In genomic region chr5:141603912-141604311, GRCh38 we compare ENCODE assay signal across 9 cellular contexts. TPM values are rescaled to one million over a fixed set of nuclear protein-coding genes. Genes with fewer than 3 reads are reported as not detected.
A peak's percentile ranks its signal among the peaks of the same experiment; 100 is the strongest.
DNase-seq lines count a peak whose midpoint lies in the region; ATAC-seq and TF ChIP-seq lines count a peak whose summit lies in the region.
"Had no signal": no experiment of that assay in that cellular context is flagged by ENCODE, and none has a peak within 500 bp of the region (broad histone marks: within the 10 kb centered on the region; RNA-seq: fewer than 3 reads in every experiment).

No MANE protein-coding gene starts in this region.

- DNase-seq in CD14-positive monocyte (ENCODE audit: low spot score): no peak
- DNase-seq in NB4 (ENCODE audit: low read depth): no peak
- no peak for DNase-seq in colonic mucosa
- DNase-seq in natural killer cell: no peak
- DNase-seq in GM03348 (ENCODE audit: low spot score): no peak
- DNase-seq in kidney glomerular epithelial cell (lab: John Stamatoyannopoulos, UW): no peak
- no peak for DNase-seq in effector CD4-positive, alpha-beta T cell
- DNase-seq in NOMO-1 treated with dmso at 0.1 percent for 144 hours (lab: John Stamatoyannopoulos, UW; ENCODE audit: unreplicated experiment): no peak
- DNase-seq: stimulated activated CD4-positive, alpha-beta T cell treated with anti-CD3 and anti-CD28 coated beads, Interleukin-4, amount 100 ng/mL, for 4 hours had no signal

- TF ChIP-seq CTCF in CD14-positive monocyte (IDR thresholded peaks at IDR 0.05) (no peak), NB4 (IDR thresholded peaks at IDR 0.05; ENCODE audit: low read depth, low read length) (no peak), colonic mucosa (IDR thresholded peaks at IDR 0.05) (no peak), natural killer cell (IDR thresholded peaks at IDR 0.05) (no peak)

- peaks cover 5% of the 10 kb centered on the region for H3K4me1 ChIP-seq in colonic mucosa

- no peaks in the 10 kb centered on the region for H3K36me3 ChIP-seq in colonic mucosa

- H3K4me3 Mint-ChIP-seq in CD14-positive monocyte (peak overlapping the region; percentile 43 to 90), natural killer cell (peak overlapping the region; percentile 89)

- peaks cover 0 to 2% (median 0%) of the 10 kb centered on the region in 7 donors for H3K9me3 Mint-ChIP-seq in CD14-positive monocyte
- no peaks in the 10 kb centered on the region for H3K9me3 Mint-ChIP-seq in natural killer cell

- peak overlapping the region; percentile 30 to 54 for H3K9ac ChIP-seq in colonic mucosa (ENCODE audit: low read depth in 2 of 2, low read length in 2 of 2)

- no peaks in the 10 kb centered on the region for H3K27me3 ChIP-seq in colonic mucosa

- ATAC-seq in natural killer cell: no peak

- intact Hi-C loops in CD14-positive monocyte (cut with micrococcal nuclease): no loop called here
- intact Hi-C loops in colonic mucosa (cut with DNase I): no loop called here
- intact Hi-C loops in natural killer cell (cut with micrococcal nuclease): no loop called here

- peaks cover 91% of the 10 kb centered on the region for H3K4me1 Mint-ChIP-seq in CD14-positive monocyte
- peaks cover 86 to 88% of the 10 kb centered on the region in 2 donors for H3K4me1 Mint-ChIP-seq in natural killer cell

- H3K9me3 ChIP-seq in colonic mucosa: no peaks in the 10 kb centered on the region

- H3K4me3 ChIP-seq in NB4 (ENCODE audit: low read depth, low read length): peak overlapping the region; percentile 46
- no peak overlapping the region for H3K4me3 ChIP-seq in colonic mucosa

- TF ChIP-seq POLR2A in NB4 (IDR thresholded peaks at IDR 0.05; ENCODE audit: extremely low read depth, insufficient read length): no peak

- H3K27me3 Mint-ChIP-seq in CD14-positive monocyte (ENCODE audit: low read depth in 3 of 3) (no peaks in the 10 kb centered on the region), natural killer cell (ENCODE audit: low read depth in 2 of 2) (no peaks in the 10 kb centered on the region)

- H3K27ac Mint-ChIP-seq in CD14-positive monocyte (peak overlapping the region; percentile 99 to 100 (median 100)), natural killer cell (peak overlapping the region; percentile 95 to 96)

- H3K36me3 Mint-ChIP-seq in CD14-positive monocyte (peaks cover 15 to 28% of the 10 kb centered on the region in 2 donors), natural killer cell (no peaks in the 10 kb centered on the region)

- peak overlapping the region; percentile 21 for H3K27ac ChIP-seq in colonic mucosa

RNA-seq across cellular contexts. Expression of gene DIAPH1, which starts 14.9 kb away (rescaled TPM):
- 10 to 100 TPM; 60.2 to 98.6 TPM for polyA plus RNA-seq in CD14-positive monocyte
- total RNA-seq in colonic mucosa: 100 to 1,000 TPM; 113 to 143 TPM
- 100 to 1,000 TPM; 410 to 456 (median 419) TPM for total RNA-seq in natural killer cell

RNA-seq across cellular contexts. Expression of gene HDAC3, which starts 32.7 kb away (rescaled TPM):
- polyA plus RNA-seq in CD14-positive monocyte: 10 to 100 TPM; 80.5 to 82.3 TPM
- total RNA-seq in colonic mucosa: 10 to 100 TPM; 36.6 to 44.0 TPM
- 10 to 100 TPM; 66.0 to 85.7 (median 74.7) TPM for total RNA-seq in natural killer cell

RNA-seq across cellular contexts. Expression of gene RELL2, which starts 32.9 kb away (rescaled TPM):
- polyA plus RNA-seq in CD14-positive monocyte: 1 to 10 TPM; 1.0 to 1.3 TPM
- total RNA-seq in colonic mucosa: 1 to 10 TPM; 2.1 to 6.7 TPM
- total RNA-seq in natural killer cell: 1 to 10 TPM; 5.7 to 6.6 (median 6.1) TPM

RNA-seq across cellular contexts. Expression of gene FCHSD1, which starts 47.3 kb away (rescaled TPM):
- polyA plus RNA-seq in CD14-positive monocyte: 1 to 10 TPM; 3.0 to 3.4 TPM
- total RNA-seq in colonic mucosa (10 to 100 TPM; 14.1 to 15.4 TPM), natural killer cell (100 to 1,000 TPM; 134 to 155 (median 147) TPM)
